In genomic region chr10:3653303-3653702, GRCh38 we compare ENCODE assay signal across 8 cellular contexts.
DNase-seq lines count a peak whose midpoint lies in the region; ATAC-seq, FAIRE-seq and TF ChIP-seq lines count a peak whose summit lies in the region.
"Not testable (repeated sequence)": the region's sequence is repeated elsewhere in the genome, so short reads cannot be mapped to it uniquely, and the experiment has no call there.

No MANE protein-coding gene starts in this region.

- H3K36me3 Mint-ChIP-seq in T-cell; activated T-cell treated with anti-CD3 and anti-CD28 coated beads, Interleukin-2, amount 50 U/mL, for 24 hours (ENCODE audit: low read depth); natural killer cell treated with Interleukin-12 subunit alpha and Interleukin-12 subunit beta and Interleukin-15 and Interleukin-18, amount 100 ng/mL, for 72 hours; stimulated activated naive CD8-positive, alpha-beta T cell treated with anti-CD3 and anti-CD28 coated beads, Interleukin-15, Interleukin-2, amounts not matched to agents 100 ng/mL and 50 ng/mL, for 24 hours (ENCODE audit: low read depth): not testable (repeated sequence)

- H3F3A ChIP-seq in GM23248 (ENCODE audit: insufficient read depth): not testable (repeated sequence)

- RAD21 ChIA-PET in GM12878 (lab: Charles Lee; ENCODE audit: unreplicated experiment): not testable (repeated sequence)

- not testable (repeated sequence) for DNase-seq in AG09309 (ENCODE audit: low read depth); GM23248; T-cell; activated T-cell treated with anti-CD3 and anti-CD28 coated beads, Interleukin-2, amount 50 U/mL, for 24 hours; GM12878 (ENCODE audit: low read depth, low spot score); fibroblast of pulmonary artery (ENCODE audit: low read depth); natural killer cell treated with Interleukin-12 subunit alpha and Interleukin-12 subunit beta and Interleukin-15 and Interleukin-18, amount 100 ng/mL, for 72 hours (ENCODE audit: low spot score)

- 40 to 44% methylated on average over 2 of the region's 2 CpGs for WGBS in GM23248 (ENCODE audit: low coverage in 1 of 2, low lambda C conversion rate in 2 of 2, missing lambda C conversion rate in 2 of 2), 2 experiments
- 18% methylated on average over 2 of the region's 2 CpGs for WGBS in GM12878 (ENCODE audit: insufficient coverage, insufficient replicate concordance, low lambda C conversion rate, missing lambda C conversion rate)

- H4K20me1 ChIP-seq in GM23248 (ENCODE audit: insufficient read depth); GM12878 (ENCODE audit: control insufficient read depth, insufficient read depth): not testable (repeated sequence)

- peaks cover 4 to 12% of the 10 kb centered on the region in 2 donors for H3K27me3 Mint-ChIP-seq in T-cell
- H3K27me3 Mint-ChIP-seq in activated T-cell treated with anti-CD3 and anti-CD28 coated beads, Interleukin-2, amount 50 U/mL, for 24 hours: peaks cover 34% of the 10 kb centered on the region
- H3K27me3 Mint-ChIP-seq in natural killer cell treated with Interleukin-12 subunit alpha and Interleukin-12 subunit beta and Interleukin-15 and Interleukin-18, amount 100 ng/mL, for 72 hours: peaks cover 29 to 36% of the 10 kb centered on the region in 2 donors
- peaks cover 29% of the 10 kb centered on the region for H3K27me3 Mint-ChIP-seq in stimulated activated naive CD8-positive, alpha-beta T cell treated with anti-CD3 and anti-CD28 coated beads, Interleukin-15, Interleukin-2, amounts not matched to agents 100 ng/mL and 50 ng/mL, for 24 hours

- not testable (repeated sequence) for TF ChIP-seq POLR2A in GM12878 (IDR thresholded peaks at IDR 0.05; ENCODE audit: low read depth, low read length)

- in situ Hi-C loops in GM23248 (cut with MboI); GM12878 (cut with MboI): not testable (repeated sequence)

- FAIRE-seq in GM12878 (lab: Jason Lieb, UNC): not testable (repeated sequence)

- intact Hi-C loops in GM12878 (cut with micrococcal nuclease; ENCODE audit: unreplicated experiment): not testable (repeated sequence)

- peak overlapping the region; percentile 52 for H3K9ac ChIP-seq in GM23248
- H3K9ac ChIP-seq in GM12878 (ENCODE audit: control insufficient read depth, insufficient read depth, low read length): not testable (repeated sequence)

- H3K4me1 ChIP-seq in GM23248 (ENCODE audit: insufficient read depth); GM12878 (ENCODE audit: control insufficient read depth, insufficient read depth, low read length): not testable (repeated sequence)

- not testable (repeated sequence) for ATAC-seq in T-cell (replicated peaks in 1 of 4); GM12878; natural killer cell treated with Interleukin-12 subunit alpha and Interleukin-12 subunit beta and Interleukin-15 and Interleukin-18, amount 100 ng/mL, for 72 hours

- H3K4me1 Mint-ChIP-seq in T-cell: peaks cover 17 to 27% (median 24%) of the 10 kb centered on the region in 3 donors
- H3K4me1 Mint-ChIP-seq in activated T-cell treated with anti-CD3 and anti-CD28 coated beads, Interleukin-2, amount 50 U/mL, for 24 hours (ENCODE audit: low read depth): peaks cover 19% of the 10 kb centered on the region
- H3K4me1 Mint-ChIP-seq in natural killer cell treated with Interleukin-12 subunit alpha and Interleukin-12 subunit beta and Interleukin-15 and Interleukin-18, amount 100 ng/mL, for 72 hours (ENCODE audit: low read depth in 2 of 2): peaks cover 9 to 11% of the 10 kb centered on the region in 2 donors
- H3K4me1 Mint-ChIP-seq in stimulated activated naive CD8-positive, alpha-beta T cell treated with anti-CD3 and anti-CD28 coated beads, Interleukin-15, Interleukin-2, amounts not matched to agents 100 ng/mL and 50 ng/mL, for 24 hours (ENCODE audit: low read depth): peaks cover 20% of the 10 kb centered on the region

- not testable (repeated sequence) for TF ChIP-seq RAD21 in GM12878 (IDR thresholded peaks at IDR 0.05; ENCODE audit: insufficient read depth, low read depth, low read length)

- TF ChIP-seq CTCF in AG09309 (IDR thresholded peaks at IDR 0.05; ENCODE audit: control insufficient read depth, insufficient read depth, low read depth, low read length, missing control alignments); GM12878 (IDR thresholded peaks at IDR 0.05 in 2 of 3, conservative IDR thresholded peaks at IDR 0.05 in 1 of 3; ENCODE audit: control insufficient read depth in 2 of 3, extremely low read depth in 1 of 3, insufficient read depth in 1 of 3, low read depth in 3 of 3, low read length in 3 of 3); fibroblast of pulmonary artery (IDR thresholded peaks at IDR 0.05; ENCODE audit: low read length, missing control alignments): not testable (repeated sequence)

- H3K27me3 ChIP-seq in GM23248 (replicated peaks; ENCODE audit: insufficient read depth); GM12878 (replicated peaks in 1 of 2; ENCODE audit: control insufficient read depth in 2 of 2, insufficient read depth in 2 of 2, low read length in 1 of 2): not testable (repeated sequence)

- peak overlapping the region; percentile 89 for H3K4me2 ChIP-seq in GM23248 (ENCODE audit: unreplicated experiment)
- H3K4me2 ChIP-seq in GM12878 (ENCODE audit: control insufficient read depth, insufficient read depth): peak overlapping the region; percentile 47

- peak overlapping the region in 2 of 3 donors; percentile 19 to 74 for H3K4me3 Mint-ChIP-seq in T-cell
- H3K4me3 Mint-ChIP-seq in activated T-cell treated with anti-CD3 and anti-CD28 coated beads, Interleukin-2, amount 50 U/mL, for 24 hours: peak overlapping the region; percentile 63
- H3K4me3 Mint-ChIP-seq in natural killer cell treated with Interleukin-12 subunit alpha and Interleukin-12 subunit beta and Interleukin-15 and Interleukin-18, amount 100 ng/mL, for 72 hours: peak overlapping the region; percentile 11
- peak overlapping the region; percentile 67 for H3K4me3 Mint-ChIP-seq in stimulated activated naive CD8-positive, alpha-beta T cell treated with anti-CD3 and anti-CD28 coated beads, Interleukin-15, Interleukin-2, amounts not matched to agents 100 ng/mL and 50 ng/mL, for 24 hours

- H3K4me3 ChIP-seq in AG09309 (ENCODE audit: control insufficient read depth, low read depth, low read length) (peak overlapping the region; percentile 30), GM23248 (peak overlapping the region; percentile 66), fibroblast of pulmonary artery (replicated peaks; ENCODE audit: low read depth, low read length) (peak overlapping the region; percentile 32)
- H3K4me3 ChIP-seq in GM12878: not testable (repeated sequence)

- not testable (repeated sequence) for H3K36me3 ChIP-seq in GM23248 (ENCODE audit: low read depth); GM12878 (ENCODE audit: control insufficient read depth in 2 of 2, insufficient read depth in 2 of 2, low read length in 1 of 2)

- H3K79me2 ChIP-seq in GM23248 (ENCODE audit: insufficient read depth); GM12878 (ENCODE audit: control insufficient read depth, insufficient read depth, low read length): not testable (repeated sequence)

- SMC1A ChIA-PET in GM12878 (lab: Charles Lee; ENCODE audit: uncharacterized antibody, unreplicated experiment): not testable (repeated sequence)

- CTCF ChIA-PET in T-cell (lab: Charles Lee); GM12878 (lab: Yijun Ruan, JAX): not testable (repeated sequence)

- H3K9me3 ChIP-seq in GM23248 (ENCODE audit: low read depth); GM12878 (replicated peaks; ENCODE audit: control insufficient read depth, insufficient read depth, low read length): not testable (repeated sequence)

- H3K27ac ChIP-seq in GM23248; GM12878 (ENCODE audit: control insufficient read depth, insufficient read depth): not testable (repeated sequence)

- not testable (repeated sequence) for H3K9me3 Mint-ChIP-seq in T-cell; activated T-cell treated with anti-CD3 and anti-CD28 coated beads, Interleukin-2, amount 50 U/mL, for 24 hours; natural killer cell treated with Interleukin-12 subunit alpha and Interleukin-12 subunit beta and Interleukin-15 and Interleukin-18, amount 100 ng/mL, for 72 hours; stimulated activated naive CD8-positive, alpha-beta T cell treated with anti-CD3 and anti-CD28 coated beads, Interleukin-15, Interleukin-2, amounts not matched to agents 100 ng/mL and 50 ng/mL, for 24 hours

- POLR2A ChIA-PET in T-cell (lab: Charles Lee): interaction anchor here in 1 of 2 donors (0.6 kb wide), 1 partner anchor 640 kb away, joined by 4 read pairs; no protein-coding TSS in a partner anchor
- POLR2A ChIA-PET in GM12878 (lab: Charles Lee): not testable (repeated sequence)

- BruUV-seq in GM12878 (replicated peaks; lab: Mats Ljungman, UMichigan): not testable (repeated sequence)

- not testable (repeated sequence) for TF ChIP-seq EP300 in GM12878 (IDR thresholded peaks at IDR 0.05; ENCODE audit: borderline replicate concordance in 1 of 2, control insufficient read depth in 1 of 2, low read depth in 2 of 2, low read length in 2 of 2)

- H3K27ac Mint-ChIP-seq in T-cell; activated T-cell treated with anti-CD3 and anti-CD28 coated beads, Interleukin-2, amount 50 U/mL, for 24 hours; natural killer cell treated with Interleukin-12 subunit alpha and Interleukin-12 subunit beta and Interleukin-15 and Interleukin-18, amount 100 ng/mL, for 72 hours; stimulated activated naive CD8-positive, alpha-beta T cell treated with anti-CD3 and anti-CD28 coated beads, Interleukin-15, Interleukin-2, amounts not matched to agents 100 ng/mL and 50 ng/mL, for 24 hours: not testable (repeated sequence)

- H2AFZ ChIP-seq in GM23248: peak overlapping the region; percentile 64
- H2AFZ ChIP-seq in GM12878 (ENCODE audit: control insufficient read depth, low read depth, low read length): not testable (repeated sequence)

- not testable (repeated sequence) for H3K9me2 ChIP-seq in GM23248 (ENCODE audit: insufficient read depth)

Comparison
In these comparisons a context has a peak if more than half of its experiments do, and no peak if none do; other contexts are left out.
1. H3K4me3 Mint-ChIP-seq: peak in every context shown above with its lines; median percentile 67 in stimulated activated naive CD8-positive, alpha-beta T cell treated with anti-CD3 and anti-CD28 coated beads, Interleukin-15, Interleukin-2, amounts not matched to agents 100 ng/mL and 50 ng/mL, for 24 hours; 63 in activated T-cell treated with anti-CD3 and anti-CD28 coated beads, Interleukin-2, amount 50 U/mL, for 24 hours; 46 in T-cell; 11 in natural killer cell treated with Interleukin-12 subunit alpha and Interleukin-12 subunit beta and Interleukin-15 and Interleukin-18, amount 100 ng/mL, for 72 hours.